Comparison of ENCODE assay signal across 12 cellular contexts in the genomic region with DNA sequence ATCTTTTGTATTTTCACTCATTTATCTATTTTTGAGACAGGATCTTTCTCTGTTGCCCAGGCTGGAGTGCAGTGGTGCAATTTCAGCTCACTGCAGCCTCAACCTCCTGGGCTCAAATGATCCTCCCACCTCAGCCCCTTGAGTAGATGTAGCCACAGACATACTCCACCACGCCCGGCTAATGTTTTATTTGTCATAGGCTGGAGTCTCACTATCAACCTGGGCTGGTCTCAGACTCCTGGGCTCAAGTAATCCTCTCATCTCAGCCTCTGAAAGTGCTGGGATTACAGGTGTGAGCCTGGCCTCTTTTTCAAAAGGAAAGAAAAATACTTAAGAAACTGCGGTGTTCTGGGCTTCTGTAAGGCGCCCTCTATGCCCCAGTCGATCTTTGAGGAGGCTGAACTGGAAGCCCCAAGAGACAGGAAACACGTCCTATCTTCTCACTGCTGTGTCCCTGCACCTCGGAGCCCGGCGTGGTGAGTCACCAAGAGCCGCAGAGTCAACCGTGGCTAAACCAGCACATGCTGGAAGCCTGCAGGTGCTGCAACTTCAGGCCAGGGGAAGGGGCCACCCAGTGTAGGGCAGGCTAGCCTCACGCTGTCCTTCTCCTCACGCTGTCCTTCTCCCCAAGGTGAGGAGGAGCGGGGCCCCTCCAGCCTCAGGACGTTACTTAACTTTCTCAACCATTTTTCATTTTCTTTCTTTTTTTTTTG. TPM values are rescaled to one million over a fixed set of nuclear protein-coding genes. Genes with fewer than 3 reads are reported as not detected.
DNase-seq lines count a peak whose midpoint lies in the region; ATAC-seq lines count a peak whose summit lies in the region.
"Had no signal": no experiment of that assay in that cellular context is flagged by ENCODE, and none has a peak within 500 bp of the region (broad histone marks: within the 10 kb centered on the region; RNA-seq: fewer than 3 reads in every experiment).

No MANE protein-coding gene starts in this region.

- no peak overlapping the region for H3K27ac Mint-ChIP-seq in central memory CD8-positive, alpha-beta T cell (ENCODE audit: low read depth)
- H3K27ac Mint-ChIP-seq in naive thymus-derived CD4-positive, alpha-beta T cell = peak overlapping the region in 1 of 9 donors; percentile 18

- peaks cover 10 to 54% (median 44%) of the 10 kb centered on the region in 11 experiments; a peak in 21 of 22 replicates for H3K36me3 ChIP-seq in BLaER1 treated with 17β-estradiol and CSF1 and Interleukin-3, amounts not matched to agents 10 nM and 100 nM
- peaks cover 0 to 94% (median 0%) of the 10 kb centered on the region in 3 experiments for H3K36me3 ChIP-seq in naive thymus-derived CD4-positive, alpha-beta T cell (ENCODE audit: control insufficient read depth in 2 of 3, insufficient read depth in 3 of 3, low read length in 3 of 3)
- H3K36me3 ChIP-seq: SJSA1 had no signal

- ATAC-seq in central memory CD8-positive, alpha-beta T cell (replicated peaks; ENCODE audit: extremely low read depth, poor library complexity, severe bottlenecking) = peak; percentile 36
- ATAC-seq in naive thymus-derived CD4-positive, alpha-beta T cell = no peak
- ATAC-seq in HG03139 (IDR thresholded peaks at IDR 0.05; ENCODE audit: unreplicated experiment) (no peak), HG03039 (IDR thresholded peaks at IDR 0.05; ENCODE audit: unreplicated experiment) (no peak), HG03565 (IDR thresholded peaks at IDR 0.05; ENCODE audit: unreplicated experiment) (no peak)

- no peak overlapping the region for H3K4me3 ChIP-seq in BLaER1 treated with 17β-estradiol and CSF1 and Interleukin-3, amounts not matched to agents 10 nM and 100 nM
- no peak overlapping the region for H3K4me3 ChIP-seq in naive thymus-derived CD4-positive, alpha-beta T cell (ENCODE audit: low read length)
- H3K4me3 ChIP-seq: SJSA1, skin epidermis had no signal

- peaks cover 0 to 54% (median 0%) of the 10 kb centered on the region in 11 experiments; a peak in 9 of 22 replicates for H3K27me3 ChIP-seq in BLaER1 treated with 17β-estradiol and CSF1 and Interleukin-3, amounts not matched to agents 10 nM and 100 nM
- no peaks in the 10 kb centered on the region for H3K27me3 ChIP-seq in naive thymus-derived CD4-positive, alpha-beta T cell (ENCODE audit: control insufficient read depth in 2 of 2, insufficient read depth in 2 of 2, low read length in 2 of 2)
- H3K27me3 ChIP-seq: SJSA1 had no signal

- H4K20me1 ChIP-seq in BLaER1 treated with 17β-estradiol and CSF1 and Interleukin-3, amounts not matched to agents 10 nM and 100 nM = peaks cover 21 to 100% (median 98%) of the 10 kb centered on the region in 11 experiments; a peak in 21 of 22 replicates

- DNase-seq in HT-29 (ENCODE audit: low spot score) (peak; percentile 55), T-helper 1 cell (peak in 3 of 5 donors; percentile 19 to 55 (median 37))
- no peak for DNase-seq in central memory CD8-positive, alpha-beta T cell (ENCODE audit: low spot score in 2 of 2)
- DNase-seq in naive thymus-derived CD4-positive, alpha-beta T cell = no peak
- DNase-seq: amniotic stem cell, NCI-H1105 had no signal

- CTCF ChIA-PET in naive thymus-derived CD4-positive, alpha-beta T cell (lab: Charles Lee) = no interaction called here

- H3K36me3 Mint-ChIP-seq in central memory CD8-positive, alpha-beta T cell (ENCODE audit: insufficient read depth) = peaks cover 11% of the 10 kb centered on the region
- peaks cover 0 to 64% (median 22%) of the 10 kb centered on the region in 5 donors for H3K36me3 Mint-ChIP-seq in naive thymus-derived CD4-positive, alpha-beta T cell

- H3K9me3 ChIP-seq in BLaER1 treated with 17β-estradiol and CSF1 and Interleukin-3, amounts not matched to agents 10 nM and 100 nM (replicated peaks in 1 of 11) = no peaks in the 10 kb centered on the region
- H3K9me3 ChIP-seq in naive thymus-derived CD4-positive, alpha-beta T cell (ENCODE audit: control insufficient read depth in 2 of 3, low read length in 3 of 3) = no peaks in the 10 kb centered on the region
- H3K9me3 ChIP-seq: SJSA1 had no signal

- peak overlapping the region in 4 of 11 experiments; percentile 1 to 53 (median 21); a peak in 7 of 22 replicates for H3K9ac ChIP-seq in BLaER1 treated with 17β-estradiol and CSF1 and Interleukin-3, amounts not matched to agents 10 nM and 100 nM

- H3K4me1 Mint-ChIP-seq in central memory CD8-positive, alpha-beta T cell = peaks cover 9% of the 10 kb centered on the region
- peaks cover 0 to 3% (median 2%) of the 10 kb centered on the region in 7 donors for H3K4me1 Mint-ChIP-seq in naive thymus-derived CD4-positive, alpha-beta T cell

- no peaks in the 10 kb centered on the region for H3K27me3 Mint-ChIP-seq in central memory CD8-positive, alpha-beta T cell
- H3K27me3 Mint-ChIP-seq in naive thymus-derived CD4-positive, alpha-beta T cell = no peaks in the 10 kb centered on the region

- no peaks in the 10 kb centered on the region for H3K9me3 Mint-ChIP-seq in central memory CD8-positive, alpha-beta T cell
- no peaks in the 10 kb centered on the region for H3K9me3 Mint-ChIP-seq in naive thymus-derived CD4-positive, alpha-beta T cell

- intact Hi-C loops in naive thymus-derived CD4-positive, alpha-beta T cell (cut with micrococcal nuclease) = no loop called here

- no peak overlapping the region for H3K4me3 Mint-ChIP-seq in central memory CD8-positive, alpha-beta T cell
- no peak overlapping the region for H3K4me3 Mint-ChIP-seq in naive thymus-derived CD4-positive, alpha-beta T cell

- H3K4me2 ChIP-seq in BLaER1 treated with 17β-estradiol and CSF1 and Interleukin-3, amounts not matched to agents 10 nM and 100 nM = peak overlapping the region; percentile 64 to 98 (median 93)

- H3K4me1 ChIP-seq in BLaER1 treated with 17β-estradiol and CSF1 and Interleukin-3, amounts not matched to agents 10 nM and 100 nM = peaks cover 55 to 100% (median 97%) of the 10 kb centered on the region in 10 experiments
- no peaks in the 10 kb centered on the region for H3K4me1 ChIP-seq in naive thymus-derived CD4-positive, alpha-beta T cell (ENCODE audit: control insufficient read depth in 2 of 2, insufficient read depth in 2 of 2, low read length in 2 of 2)
- H3K4me1 ChIP-seq: SJSA1 had no signal

- POLR2A ChIA-PET in naive thymus-derived CD4-positive, alpha-beta T cell (lab: Charles Lee) = no interaction called here

- peak overlapping the region in 3 of 11 experiments; percentile 14 to 29 (median 27); a peak in 4 of 22 replicates for H3K27ac ChIP-seq in BLaER1 treated with 17β-estradiol and CSF1 and Interleukin-3, amounts not matched to agents 10 nM and 100 nM
- H3K27ac ChIP-seq in naive thymus-derived CD4-positive, alpha-beta T cell (ENCODE audit: low read depth, low read length) = no peak overlapping the region
- H3K27ac ChIP-seq: SJSA1 had no signal

RNA-seq across cellular contexts. Expression of a gene that starts 15.2 kb away (rescaled TPM):
- not detected in 2 replicates for total RNA-seq in HT-29 (2014; rRNA removed; shearing (Covaris generic))
- total RNA-seq in naive thymus-derived CD4-positive, alpha-beta T cell = under 1 TPM in 2 of 5 experiments, not detected in 3; 0.15 to 0.21 TPM
- not detected for polyA plus RNA-seq in naive thymus-derived CD4-positive, alpha-beta T cell
- total RNA-seq: SJSA1 had no signal

RNA-seq across cellular contexts. Expression of a gene that starts 25.4 kb away (rescaled TPM):
- 31.7 and 34.5 TPM in 2 replicates for total RNA-seq in HT-29 (2014; rRNA removed; shearing (Covaris generic))
- total RNA-seq in naive thymus-derived CD4-positive, alpha-beta T cell = 10 to 100 TPM; 11.5 to 15.9 (median 12.0) TPM
- under 1 TPM; 0.26 to 0.52 TPM for polyA plus RNA-seq in naive thymus-derived CD4-positive, alpha-beta T cell

Comparison
In these comparisons a context has a peak if more than half of its experiments do, and no peak if none do; other contexts are left out.
1. DNase-seq: peak in HT-29 (single experiment) and T-helper 1 cell (3 of 5); none in central memory CD8-positive, alpha-beta T cell (0 of 2) and naive thymus-derived CD4-positive, alpha-beta T cell (0 of 9).